ENCODE assay signal across 26 cellular contexts in the genomic region with DNA sequence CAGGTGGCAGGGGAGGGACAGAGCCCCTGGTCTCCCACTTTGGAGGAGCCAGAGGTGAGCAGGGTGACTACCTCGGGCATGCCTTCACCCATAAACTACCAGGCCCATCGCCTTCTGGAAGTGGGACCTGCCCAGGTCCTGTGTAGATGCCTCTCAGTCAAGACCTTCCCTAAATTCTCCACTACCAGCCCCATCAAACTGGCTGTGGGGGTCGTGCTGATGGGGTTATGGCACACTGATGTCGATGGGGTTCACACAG. TPM values are rescaled to one million over a fixed set of nuclear protein-coding genes. Genes with fewer than 3 reads are reported as not detected.
"Had no signal": no experiment of that assay in that cellular context is flagged by ENCODE, and none has a peak within 500 bp of the region (broad histone marks: within the 10 kb centered on the region; RNA-seq: fewer than 3 reads in every experiment).

No MANE protein-coding gene starts in this region.

- ATAC-seq: esophagus mucosa, gastrocnemius medialis, left lobe of liver, sciatic nerve had no signal

- H3K27me3 ChIP-seq: right atrium auricular region, thyroid gland had no signal

- H3K4me2 ChIP-seq: smooth muscle cell had no signal

- DNase-seq: dorsolateral prefrontal cortex; effector CD4-positive, alpha-beta T cell; endodermal cell; foreskin fibroblast; gastrocnemius medialis; head of caudate nucleus; kidney; stimulated activated CD4-positive, alpha-beta T cell treated with anti-CD3 and anti-CD28 coated beads, Interleukin-2, amount 100 ng/mL, for 24 hours; stimulated activated CD4-positive, alpha-beta T cell treated with anti-CD3 and anti-CD28 coated beads, Interleukin-4, amount 100 ng/mL, for 24 hours; thyroid gland; trophoblast cell had no signal

- H3K9me3 ChIP-seq: gastrocnemius medialis, prostate gland, right atrium auricular region, thyroid gland had no signal

- H3K27ac Mint-ChIP-seq: endodermal cell; memory B cell; stimulated activated memory B cell treated with anti-CD40 and anti-IgM and Interleukin-4, amounts not matched to agents 10 μg/mL and 1 μg/mL and 100 μg/mL, for 72 hours; stimulated activated naive CD8-positive, alpha-beta T cell treated with anti-CD3 and anti-CD28 coated beads, Interleukin-15, Interleukin-2, amounts not matched to agents 100 ng/mL and 50 ng/mL, for 24 hours had no signal

- H3K36me3 ChIP-seq: gastrocnemius medialis, prostate gland, right atrium auricular region, thyroid gland had no signal

- H3K36me3 Mint-ChIP-seq: memory B cell; natural killer cell treated with Interleukin-12 subunit alpha and Interleukin-12 subunit beta and Interleukin-15 and Interleukin-18, amount 100 ng/mL, for 72 hours; stimulated activated memory B cell treated with anti-CD40 and anti-IgM and Interleukin-4, amounts not matched to agents 10 μg/mL and 1 μg/mL and 100 μg/mL, for 72 hours had no signal

- H3K4me3 Mint-ChIP-seq: endodermal cell; memory B cell; neural crest cell; stimulated activated memory B cell treated with anti-CD40 and anti-IgM and Interleukin-4, amounts not matched to agents 10 μg/mL and 1 μg/mL and 100 μg/mL, for 72 hours had no signal

- H3K27ac ChIP-seq: dorsolateral prefrontal cortex, epithelial cell of prostate, gastrocnemius medialis, prostate gland, right atrium auricular region, thyroid gland had no signal

- H3K4me3 ChIP-seq: dorsolateral prefrontal cortex, gastrocnemius medialis, lung, prostate gland, right atrium auricular region, smooth muscle cell, thyroid gland had no signal

- H3K27me3 Mint-ChIP-seq: memory B cell; stimulated activated memory B cell treated with anti-CD40 and anti-IgM and Interleukin-4, amounts not matched to agents 10 μg/mL and 1 μg/mL and 100 μg/mL, for 72 hours had no signal

- H3K9me3 Mint-ChIP-seq: endodermal cell; memory B cell; natural killer cell treated with Interleukin-12 subunit alpha and Interleukin-12 subunit beta and Interleukin-15 and Interleukin-18, amount 100 ng/mL, for 72 hours; neural crest cell; stimulated activated memory B cell treated with anti-CD40 and anti-IgM and Interleukin-4, amounts not matched to agents 10 μg/mL and 1 μg/mL and 100 μg/mL, for 72 hours; stimulated activated naive CD8-positive, alpha-beta T cell treated with anti-CD3 and anti-CD28 coated beads, Interleukin-15, Interleukin-2, amounts not matched to agents 100 ng/mL and 50 ng/mL, for 24 hours had no signal

- H3K4me1 ChIP-seq: gastrocnemius medialis, prostate gland had no signal

RNA-seq across cellular contexts. Expression of gene RAB37, which starts 5.8 kb away (rescaled TPM):
- total RNA-seq: glomerular endothelial cell, neural crest cell, osteocyte, smooth muscle cell had no signal

RNA-seq across cellular contexts. Expression of gene CD300LF, which starts 18.6 kb away (rescaled TPM):
- total RNA-seq: endodermal cell, gastrocnemius medialis, glomerular endothelial cell, left lobe of liver, neural crest cell, osteocyte, smooth muscle cell, thyroid gland had no signal
- polyA plus RNA-seq: smooth muscle cell had no signal
